Comparison of ENCODE assay signal across 24 cellular contexts in genomic region chr13:107441279-107441678, GRCh38.
DNase-seq lines count a peak whose midpoint lies in the region; ATAC-seq and FAIRE-seq lines count a peak whose summit lies in the region.
"Had no signal": no experiment of that assay in that cellular context is flagged by ENCODE, and none has a peak within 500 bp of the region (broad histone marks: within the 10 kb centered on the region; RNA-seq: fewer than 3 reads in every experiment).

No MANE protein-coding gene starts in this region.

- H3K14ac ChIP-seq in mesenchymal stem cell (ENCODE audit: low read length in 2 of 2), result no peak overlapping the region

- H3K36me3 ChIP-seq in mesenchymal stem cell (ENCODE audit: control insufficient read depth in 1 of 2, insufficient read depth in 2 of 2, low read depth in 1 of 2, low read length in 2 of 2), result no peaks in the 10 kb centered on the region
- H3K36me3 ChIP-seq: gastroesophageal sphincter had no signal

- peak; percentile 12 for DNase-seq in COLO829 (ENCODE audit: low spot score)
- peak; percentile 74 for DNase-seq in RCC 7860 (ENCODE audit: low spot score)
- peak; percentile 28 for DNase-seq in dermis blood vessel endothelial cell
- peak; percentile 83 for DNase-seq in mesenchymal stem cell
- DNase-seq in Right ventricle myocardium inferior (ENCODE audit: missing footprints), result no peak
- no peak for DNase-seq in activated CD4-positive, CD25-positive, alpha-beta regulatory T cell treated with anti-CD3 and anti-CD28 coated beads, Interleukin-2, amount 50 U/mL, for 72 hours
- no peak for DNase-seq in NCI-H446 (lab: John Stamatoyannopoulos, UW)
- DNase-seq in AG20443 (ENCODE audit: low spot score), result no peak
- DNase-seq: activated CD4-positive, alpha-beta T cell treated with anti-CD3 and anti-CD28 coated beads, Interleukin-2, amount 50 U/mL, for 48 hours; activated naive CD8-positive, alpha-beta T cell treated with anti-CD3 and anti-CD28 coated beads for 36 hours; activated T-cell treated with anti-CD3 and anti-CD28 coated beads, Interleukin-2, amount 50 U/mL, for 1 hour; AML-193; central memory CD4-positive, alpha-beta T cell; NCI-H2029 treated with DMSO at 0.1 percent for 48 hours; NCI-H526 treated with DMSO at 0.1 percent for 48 hours; OCI-M1; retina; stimulated activated CD4-positive, alpha-beta T cell treated with anti-CD3 and anti-CD28 coated beads, Interleukin-15, amount 100 ng/mL, for 24 hours had no signal

- no peak overlapping the region for H3K4me2 ChIP-seq in mesenchymal stem cell (ENCODE audit: low read length, poor library complexity, severe bottlenecking)

- FAIRE-seq in RCC 7860 (lab: Jason Lieb, UNC), result peak; percentile 80
- FAIRE-seq: D721Med, GM18507, HepG2 had no signal

- peak overlapping the region; percentile 95 for H3K27ac ChIP-seq in mesenchymal stem cell (ENCODE audit: low read length, poor library complexity, severe bottlenecking)
- H3K27ac ChIP-seq: gastroesophageal sphincter had no signal

- no peaks in the 10 kb centered on the region for H3K27me3 ChIP-seq in mesenchymal stem cell (ENCODE audit: control insufficient read depth in 1 of 2, insufficient read depth in 1 of 2, low read length in 2 of 2)
- H3K27me3 ChIP-seq: gastroesophageal sphincter had no signal

- no peak overlapping the region for H2BK12ac ChIP-seq in mesenchymal stem cell (ENCODE audit: low read length in 2 of 2)

- intact Hi-C loops in Right ventricle myocardium inferior (cut with DNase I), result no loop called here

- H3K4me1 ChIP-seq in mesenchymal stem cell (ENCODE audit: control insufficient read depth, insufficient read depth, low read depth, low read length), result peaks cover 3% of the 10 kb centered on the region
- H3K4me1 ChIP-seq: gastroesophageal sphincter had no signal

- peaks cover 3% of the 10 kb centered on the region for H3K9me3 ChIP-seq in mesenchymal stem cell (ENCODE audit: control insufficient read depth, low read length)
- H3K9me3 ChIP-seq: gastroesophageal sphincter had no signal

- no peak overlapping the region for H2BK15ac ChIP-seq in mesenchymal stem cell (ENCODE audit: low read depth, poor library complexity, severe bottlenecking)

- no peak overlapping the region for H3K23ac ChIP-seq in mesenchymal stem cell (ENCODE audit: low read length in 2 of 2)

- H3K4me3 ChIP-seq in mesenchymal stem cell (ENCODE audit: insufficient read depth in 1 of 2, low read depth in 1 of 2, low read length in 2 of 2), result no peak overlapping the region
- H3K4me3 ChIP-seq: gastroesophageal sphincter had no signal

- H2AK5ac ChIP-seq in mesenchymal stem cell (ENCODE audit: low read length, severe bottlenecking), result no peak overlapping the region

- H4K8ac ChIP-seq in mesenchymal stem cell (ENCODE audit: low read length), result no peak overlapping the region

- H3K79me1 ChIP-seq in mesenchymal stem cell (replicated peaks; ENCODE audit: low read length, poor library complexity, severe bottlenecking), result peaks cover 11% of the 10 kb centered on the region

- no peak overlapping the region for H2BK5ac ChIP-seq in mesenchymal stem cell (ENCODE audit: low read depth, low read length, poor library complexity, severe bottlenecking)

- WGBS in mesenchymal stem cell, result 39% methylated on average over 3 of the region's 3 CpGs

- H3K18ac ChIP-seq in mesenchymal stem cell (ENCODE audit: low read depth in 1 of 2, low read length in 2 of 2), result no peak overlapping the region

- no peak overlapping the region for H3K9ac ChIP-seq in mesenchymal stem cell (ENCODE audit: low read length)

- H2AFZ ChIP-seq in mesenchymal stem cell (ENCODE audit: low read depth, low read length), result no peak overlapping the region

- ATAC-seq in Right ventricle myocardium inferior, result no peak
- ATAC-seq: gastroesophageal sphincter; HCT116; HepG2; natural killer cell treated with Interleukin-12 subunit alpha and Interleukin-12 subunit beta and Interleukin-15 and Interleukin-18, amount 100 ng/mL, for 72 hours had no signal

- H4K91ac ChIP-seq in mesenchymal stem cell (ENCODE audit: low read length), result no peak overlapping the region

- H3K4ac ChIP-seq in mesenchymal stem cell (ENCODE audit: low read depth in 1 of 2, low read length in 2 of 2), result no peak overlapping the region

- H2BK120ac ChIP-seq in mesenchymal stem cell (ENCODE audit: low read depth, low read length), result no peak overlapping the region

Comparison
In these comparisons a context has a peak if more than half of its experiments do, and no peak if none do; other contexts are left out.
1. DNase-seq: peak in COLO829 (single experiment), RCC 7860 (single experiment), dermis blood vessel endothelial cell (single experiment) and mesenchymal stem cell (single experiment); none in Right ventricle myocardium inferior (single experiment), activated CD4-positive, CD25-positive, alpha-beta regulatory T cell treated with anti-CD3 and anti-CD28 coated beads, Interleukin-2, amount 50 U/mL, for 72 hours (single experiment), NCI-H446 (0 of 2) and AG20443 (single experiment).